Comparison of ENCODE assay signal across 14 cellular contexts in genomic region chr16:10751291-10751697, GRCh38. TPM values are rescaled to one million over a fixed set of nuclear protein-coding genes. Genes with fewer than 3 reads are reported as not detected.
DNase-seq lines count a peak whose midpoint lies in the region; ATAC-seq, FAIRE-seq and TF ChIP-seq lines count a peak whose summit lies in the region.
"Had no signal": no experiment of that assay in that cellular context is flagged by ENCODE, and none has a peak within 500 bp of the region (broad histone marks: within the 10 kb centered on the region; RNA-seq: fewer than 3 reads in every experiment).

No MANE protein-coding gene starts in this region.

- intact Hi-C loops in activated CD4-positive, alpha-beta memory T cell treated with anti-CD3 and anti-CD28 coated beads for 36 hours (cut with micrococcal nuclease), result no loop called here
- intact Hi-C loops in dendritic cell treated with granulocyte-macrophage colony-stimulating factor and Interleukin-4, amounts not matched to agents 40 ng/mL and 50 ng/mL, for 4 days (cut with micrococcal nuclease), result loop anchor here (5.0 kb wide), 2 partner anchors 76 to 166 kb away; no protein-coding TSS in a partner anchor
- intact Hi-C loops in psoas muscle (cut with DNase I), result no loop called here

- H3K36me3 Mint-ChIP-seq in activated CD4-positive, alpha-beta memory T cell treated with anti-CD3 and anti-CD28 coated beads for 36 hours, result peaks cover 35% of the 10 kb centered on the region
- peaks cover 36% of the 10 kb centered on the region for H3K36me3 Mint-ChIP-seq in activated CD4-positive, alpha-beta memory T cell treated with anti-CD3 and anti-CD28 coated beads, Interleukin-2, amount 10 ng/mL, durations not matched to agents 7 days and 5 days (ENCODE audit: low read depth)
- H3K36me3 Mint-ChIP-seq in dendritic cell treated with granulocyte-macrophage colony-stimulating factor and Interleukin-4, amounts not matched to agents 40 ng/mL and 50 ng/mL, for 4 days (ENCODE audit: low read depth), result peaks cover 100% of the 10 kb centered on the region
- peaks cover 24 to 84% (median 26%) of the 10 kb centered on the region in 3 donors for H3K36me3 Mint-ChIP-seq in CD8-positive, alpha-beta memory T cell

- H3K27ac ChIP-seq in small intestine (ENCODE audit: low read depth in 1 of 2, low read length in 1 of 2) (no peak overlapping the region), psoas muscle (no peak overlapping the region)
- no peak overlapping the region for H3K27ac ChIP-seq in CD8-positive, alpha-beta memory T cell (ENCODE audit: low read depth, low read length)

- peak; percentile 14 for ATAC-seq in GM19468 (IDR thresholded peaks at IDR 0.05; ENCODE audit: extremely low read depth, unreplicated experiment)
- no peak for ATAC-seq in psoas muscle
- ATAC-seq: esophagus mucosa had no signal

- H3K27ac Mint-ChIP-seq in activated CD4-positive, alpha-beta memory T cell treated with anti-CD3 and anti-CD28 coated beads for 36 hours, result no peak overlapping the region
- H3K27ac Mint-ChIP-seq in activated CD4-positive, alpha-beta memory T cell treated with anti-CD3 and anti-CD28 coated beads, Interleukin-2, amount 10 ng/mL, durations not matched to agents 7 days and 5 days, result no peak overlapping the region
- H3K27ac Mint-ChIP-seq in dendritic cell treated with granulocyte-macrophage colony-stimulating factor and Interleukin-4, amounts not matched to agents 40 ng/mL and 50 ng/mL, for 4 days, result peak overlapping the region; percentile 96
- peak overlapping the region in 1 of 8 donors; percentile 38 for H3K27ac Mint-ChIP-seq in CD8-positive, alpha-beta memory T cell
- H3K27ac Mint-ChIP-seq: activated naive CD4-positive, alpha-beta T cell treated with anti-CD3 and anti-CD28 coated beads, Interleukin-2, amount 50 U/mL, for 24 hours had no signal

- peaks cover 30% of the 10 kb centered on the region for H3K4me1 Mint-ChIP-seq in activated CD4-positive, alpha-beta memory T cell treated with anti-CD3 and anti-CD28 coated beads for 36 hours (ENCODE audit: low read depth)
- peaks cover 34% of the 10 kb centered on the region for H3K4me1 Mint-ChIP-seq in activated CD4-positive, alpha-beta memory T cell treated with anti-CD3 and anti-CD28 coated beads, Interleukin-2, amount 10 ng/mL, durations not matched to agents 7 days and 5 days
- peaks cover 95% of the 10 kb centered on the region for H3K4me1 Mint-ChIP-seq in dendritic cell treated with granulocyte-macrophage colony-stimulating factor and Interleukin-4, amounts not matched to agents 40 ng/mL and 50 ng/mL, for 4 days (ENCODE audit: low read depth)
- peaks cover 0 to 4% (median 2%) of the 10 kb centered on the region in 3 donors for H3K4me1 Mint-ChIP-seq in CD8-positive, alpha-beta memory T cell

- H3K9me3 ChIP-seq in small intestine (ENCODE audit: control insufficient read depth, low read depth) (no peaks in the 10 kb centered on the region), psoas muscle (no peaks in the 10 kb centered on the region)
- H3K9me3 ChIP-seq in CD8-positive, alpha-beta memory T cell (ENCODE audit: low read length), result no peaks in the 10 kb centered on the region
- H3K9me3 ChIP-seq: spleen, transverse colon had no signal

- peaks cover 3 to 6% of the 10 kb centered on the region in 2 donors for H3K36me3 ChIP-seq in small intestine (ENCODE audit: control insufficient read depth in 2 of 2, insufficient read depth in 2 of 2, low read length in 2 of 2)
- H3K36me3 ChIP-seq in psoas muscle (ENCODE audit: insufficient read depth in 1 of 2, low read depth in 1 of 2), result peaks cover 6 to 91% of the 10 kb centered on the region in 2 donors
- peaks cover 35% of the 10 kb centered on the region for H3K36me3 ChIP-seq in CD8-positive, alpha-beta memory T cell (ENCODE audit: insufficient read depth, low read length)

- TF ChIP-seq CTCF in psoas muscle (IDR thresholded peaks at IDR 0.05), result no peak

- H3K27me3 ChIP-seq in small intestine (ENCODE audit: control insufficient read depth in 2 of 2, insufficient read depth in 2 of 2, low read length in 2 of 2), result no peaks in the 10 kb centered on the region
- no peaks in the 10 kb centered on the region for H3K27me3 ChIP-seq in psoas muscle (ENCODE audit: insufficient read depth in 3 of 3, low read length in 2 of 3)
- H3K27me3 ChIP-seq in CD8-positive, alpha-beta memory T cell (ENCODE audit: insufficient read depth, low read length, poor library complexity, severe bottlenecking), result no peaks in the 10 kb centered on the region
- H3K27me3 ChIP-seq: spleen, transverse colon had no signal

- DNase-seq in activated CD4-positive, alpha-beta memory T cell treated with anti-CD3 and anti-CD28 coated beads for 36 hours, result peak; percentile 63
- DNase-seq in activated CD4-positive, alpha-beta memory T cell treated with anti-CD3 and anti-CD28 coated beads, Interleukin-2, amount 10 ng/mL, durations not matched to agents 7 days and 5 days, result no peak
- peak; percentile 39 for DNase-seq in small intestine
- DNase-seq in psoas muscle, result no peak
- DNase-seq in CD8-positive, alpha-beta memory T cell, result no peak
- DNase-seq in iPS-NIHi11 (ENCODE audit: low spot score), result no peak
- DNase-seq: spleen, transverse colon had no signal

- no peak overlapping the region for H3K4me3 Mint-ChIP-seq in activated CD4-positive, alpha-beta memory T cell treated with anti-CD3 and anti-CD28 coated beads for 36 hours
- no peak overlapping the region for H3K4me3 Mint-ChIP-seq in activated CD4-positive, alpha-beta memory T cell treated with anti-CD3 and anti-CD28 coated beads, Interleukin-2, amount 10 ng/mL, durations not matched to agents 7 days and 5 days
- H3K4me3 Mint-ChIP-seq in dendritic cell treated with granulocyte-macrophage colony-stimulating factor and Interleukin-4, amounts not matched to agents 40 ng/mL and 50 ng/mL, for 4 days, result no peak overlapping the region
- no peak overlapping the region for H3K4me3 Mint-ChIP-seq in CD8-positive, alpha-beta memory T cell
- H3K4me3 Mint-ChIP-seq: activated naive CD4-positive, alpha-beta T cell treated with anti-CD3 and anti-CD28 coated beads, Interleukin-2, amount 50 U/mL, for 24 hours had no signal

- CTCF ChIA-PET in activated CD4-positive, alpha-beta memory T cell treated with anti-CD3 and anti-CD28 coated beads for 36 hours (lab: Charles Lee), result interaction anchor here (1.5 to 2.4 kb wide), 2 partner anchors 13 to 168 kb away, joined by 3 to 16 read pairs; no protein-coding TSS in a partner anchor
- CTCF ChIA-PET in activated CD4-positive, alpha-beta memory T cell treated with anti-CD3 and anti-CD28 coated beads, Interleukin-2, amount 10 ng/mL, durations not matched to agents 7 days and 5 days (lab: Charles Lee), result no interaction called here
- CTCF ChIA-PET in CD8-positive, alpha-beta memory T cell (lab: Charles Lee), result no interaction called here

- no peaks in the 10 kb centered on the region for H3K27me3 Mint-ChIP-seq in activated CD4-positive, alpha-beta memory T cell treated with anti-CD3 and anti-CD28 coated beads for 36 hours
- no peaks in the 10 kb centered on the region for H3K27me3 Mint-ChIP-seq in activated CD4-positive, alpha-beta memory T cell treated with anti-CD3 and anti-CD28 coated beads, Interleukin-2, amount 10 ng/mL, durations not matched to agents 7 days and 5 days
- H3K27me3 Mint-ChIP-seq in dendritic cell treated with granulocyte-macrophage colony-stimulating factor and Interleukin-4, amounts not matched to agents 40 ng/mL and 50 ng/mL, for 4 days, result no peaks in the 10 kb centered on the region
- H3K27me3 Mint-ChIP-seq in CD8-positive, alpha-beta memory T cell, result peaks cover 0 to 1% of the 10 kb centered on the region in 2 donors
- H3K27me3 Mint-ChIP-seq: activated naive CD4-positive, alpha-beta T cell treated with anti-CD3 and anti-CD28 coated beads, Interleukin-2, amount 50 U/mL, for 24 hours had no signal

- WGBS in small intestine, 3 donors, result 63 to 65% (median 64%) methylated on average over 13 of the region's 13 CpGs
- 74 to 78% (median 77%) methylated on average over 13 of the region's 13 CpGs for WGBS in psoas muscle, 3 donors

- H3K4me1 ChIP-seq in small intestine (ENCODE audit: control insufficient read depth in 2 of 2, insufficient read depth in 1 of 2, low read depth in 1 of 2, low read length in 1 of 2), result no peaks in the 10 kb centered on the region
- H3K4me1 ChIP-seq in psoas muscle, result no peaks in the 10 kb centered on the region
- H3K4me1 ChIP-seq in CD8-positive, alpha-beta memory T cell (ENCODE audit: insufficient read depth, low read length), result no peaks in the 10 kb centered on the region

- H3K4me3 ChIP-seq in small intestine (ENCODE audit: low read depth in 1 of 2, low read length in 2 of 2) (no peak overlapping the region), psoas muscle (no peak overlapping the region)
- no peak overlapping the region for H3K4me3 ChIP-seq in CD8-positive, alpha-beta memory T cell (ENCODE audit: low read length)
- H3K4me3 ChIP-seq: spleen, transverse colon had no signal

- POLR2A ChIA-PET in activated CD4-positive, alpha-beta memory T cell treated with anti-CD3 and anti-CD28 coated beads for 36 hours (lab: Charles Lee), result no interaction called here
- POLR2A ChIA-PET in activated CD4-positive, alpha-beta memory T cell treated with anti-CD3 and anti-CD28 coated beads, Interleukin-2, amount 10 ng/mL, durations not matched to agents 7 days and 5 days (lab: Charles Lee), result no interaction called here
- POLR2A ChIA-PET in CD8-positive, alpha-beta memory T cell (lab: Charles Lee), result no interaction called here

- no peaks in the 10 kb centered on the region for H3K9me3 Mint-ChIP-seq in activated CD4-positive, alpha-beta memory T cell treated with anti-CD3 and anti-CD28 coated beads for 36 hours
- no peaks in the 10 kb centered on the region for H3K9me3 Mint-ChIP-seq in activated CD4-positive, alpha-beta memory T cell treated with anti-CD3 and anti-CD28 coated beads, Interleukin-2, amount 10 ng/mL, durations not matched to agents 7 days and 5 days
- H3K9me3 Mint-ChIP-seq in dendritic cell treated with granulocyte-macrophage colony-stimulating factor and Interleukin-4, amounts not matched to agents 40 ng/mL and 50 ng/mL, for 4 days, result no peaks in the 10 kb centered on the region
- H3K9me3 Mint-ChIP-seq in CD8-positive, alpha-beta memory T cell, result no peaks in the 10 kb centered on the region
- H3K9me3 Mint-ChIP-seq: activated naive CD4-positive, alpha-beta T cell treated with anti-CD3 and anti-CD28 coated beads, Interleukin-2, amount 50 U/mL, for 24 hours had no signal

- FAIRE-seq in small intestine (lab: Jason Lieb, UNC), result no peak

RNA-seq across cellular contexts. Expression of gene NUBP1, which starts 7.7 kb away (rescaled TPM):
- total RNA-seq in activated CD4-positive, alpha-beta memory T cell treated with anti-CD3 and anti-CD28 coated beads for 36 hours, result 10 to 100 TPM; 26.5 to 31.5 TPM
- total RNA-seq in activated CD4-positive, alpha-beta memory T cell treated with anti-CD3 and anti-CD28 coated beads, Interleukin-2, amount 10 ng/mL, durations not matched to agents 7 days and 5 days, result 10 to 100 TPM; 29.4 to 31.5 TPM
- 10 to 100 TPM; 35.3 to 47.4 (median 37.0) TPM for polyA plus RNA-seq in small intestine
- 10 to 100 TPM; 24.7 to 38.1 (median 29.0) TPM for total RNA-seq in psoas muscle
- polyA plus RNA-seq in psoas muscle, result 10 to 100 TPM; 26.9 to 74.7 (median 46.9) TPM
- total RNA-seq in CD8-positive, alpha-beta memory T cell, result 10 to 100 TPM; 41.3 to 43.5 TPM
- polyA plus RNA-seq in CD8-positive, alpha-beta memory T cell, result 30.9 TPM

RNA-seq across cellular contexts. Expression of gene TEKT5, which starts 56.6 kb away (rescaled TPM):
- under 1 TPM in 1 of 2 experiments, not detected in 1; 0.15 TPM for total RNA-seq in activated CD4-positive, alpha-beta memory T cell treated with anti-CD3 and anti-CD28 coated beads for 36 hours
- total RNA-seq in activated CD4-positive, alpha-beta memory T cell treated with anti-CD3 and anti-CD28 coated beads, Interleukin-2, amount 10 ng/mL, durations not matched to agents 7 days and 5 days, result not detected
- under 1 TPM in 1 of 3 donors, not detected in 2; 0.25 TPM for polyA plus RNA-seq in small intestine
- not detected for total RNA-seq in psoas muscle
- polyA plus RNA-seq in psoas muscle, result not detected
- not detected for total RNA-seq in CD8-positive, alpha-beta memory T cell
- not detected for polyA plus RNA-seq in CD8-positive, alpha-beta memory T cell
- total RNA-seq: esophagus mucosa, lung microvascular endothelial cell, MCF 10A had no signal

Comparison
In these comparisons a context has a peak if more than half of its experiments do, and no peak if none do; other contexts are left out.
1. DNase-seq: peak in activated CD4-positive, alpha-beta memory T cell treated with anti-CD3 and anti-CD28 coated beads for 36 hours (single experiment) and small intestine (single experiment); none in activated CD4-positive, alpha-beta memory T cell treated with anti-CD3 and anti-CD28 coated beads, Interleukin-2, amount 10 ng/mL, durations not matched to agents 7 days and 5 days (single experiment), psoas muscle (0 of 2), CD8-positive, alpha-beta memory T cell (0 of 5) and iPS-NIHi11 (single experiment).